8 cellular contexts compared by ENCODE assay signal in genomic region chr17:38351412-38352222, GRCh38. TPM values are rescaled to one million over a fixed set of nuclear protein-coding genes. Genes with fewer than 3 reads are reported as not detected.
DNase-seq lines count a peak whose midpoint lies in the region; ATAC-seq and TF ChIP-seq lines count a peak whose summit lies in the region.

Gene SOCS7 (plus strand): TSS chr17:38351844. CDS start chr17:38352053, 209 bp downstream.

- H3K4me3 Mint-ChIP-seq in activated naive CD8-positive, alpha-beta T cell treated with anti-CD3 and anti-CD28 coated beads, Interleukin-2, amount 50 U/mL, for 24 hours, result peak within 1 kb of the TSS; percentile 91
- H3K4me3 Mint-ChIP-seq in type B pancreatic cell, result peak within 1 kb of the TSS; percentile 90

- H3K27me3 ChIP-seq in heart left ventricle, result no peaks in the 10 kb centered on the region

- peak; percentile 92 for ATAC-seq in HG02759 (IDR thresholded peaks at IDR 0.05; ENCODE audit: unreplicated experiment)
- peak; percentile 93 for ATAC-seq in activated naive CD8-positive, alpha-beta T cell treated with anti-CD3 and anti-CD28 coated beads, Interleukin-2, amount 50 U/mL, for 24 hours
- ATAC-seq in heart left ventricle, result peak; percentile 95 to 97 (median 97)

- H3K27ac Mint-ChIP-seq in activated naive CD8-positive, alpha-beta T cell treated with anti-CD3 and anti-CD28 coated beads, Interleukin-2, amount 50 U/mL, for 24 hours, result peak within 1 kb of the TSS; percentile 95
- peak within 1 kb of the TSS; percentile 94 for H3K27ac Mint-ChIP-seq in type B pancreatic cell

- peak within 1 kb of the TSS; percentile 78 for H3K4me3 ChIP-seq in GM12865 (ENCODE audit: low read depth, low read length)
- peak within 1 kb of the TSS; percentile 64 to 97 (median 89) for H3K4me3 ChIP-seq in heart left ventricle

- WGBS in heart left ventricle, 4 donors, result 3 to 19% (median 7%) methylated on average over 25 to 83 of the region's 84 CpGs

- H3K36me3 Mint-ChIP-seq in activated naive CD8-positive, alpha-beta T cell treated with anti-CD3 and anti-CD28 coated beads, Interleukin-2, amount 50 U/mL, for 24 hours (ENCODE audit: low read depth), result no peaks in the 10 kb centered on the region
- peaks cover 10% of the 10 kb centered on the region for H3K36me3 Mint-ChIP-seq in type B pancreatic cell

- no peaks in the 10 kb centered on the region for H3K36me3 ChIP-seq in heart left ventricle

- peaks cover 0 to 45% (median 32%) of the 10 kb centered on the region in 12 donors for H3K4me1 ChIP-seq in heart left ventricle

- DNase-seq in GM12865 (ENCODE audit: low read depth), result peak; percentile 93
- DNase-seq in NCI-H1417 (lab: John Stamatoyannopoulos, UW), result peak; percentile 95 to 97 (median 96)
- peak; percentile 88 for DNase-seq in SW480 (ENCODE audit: low spot score)
- DNase-seq in activated naive CD8-positive, alpha-beta T cell treated with anti-CD3 and anti-CD28 coated beads, Interleukin-2, amount 50 U/mL, for 24 hours, result peak; percentile 97
- peak; percentile 94 to 97 (median 96) for DNase-seq in heart left ventricle
- peak; percentile 87 for DNase-seq in pons (ENCODE audit: low spot score)
- DNase-seq in type B pancreatic cell (ENCODE audit: extremely low spot score, unreplicated experiment), result peak; percentile 95

- peaks cover 41% of the 10 kb centered on the region for H3K4me1 Mint-ChIP-seq in activated naive CD8-positive, alpha-beta T cell treated with anti-CD3 and anti-CD28 coated beads, Interleukin-2, amount 50 U/mL, for 24 hours
- H3K4me1 Mint-ChIP-seq in type B pancreatic cell (ENCODE audit: unreplicated experiment), result peaks cover 30% of the 10 kb centered on the region

- no peaks in the 10 kb centered on the region for H3K9me3 Mint-ChIP-seq in activated naive CD8-positive, alpha-beta T cell treated with anti-CD3 and anti-CD28 coated beads, Interleukin-2, amount 50 U/mL, for 24 hours
- no peaks in the 10 kb centered on the region for H3K9me3 Mint-ChIP-seq in type B pancreatic cell

- no peaks in the 10 kb centered on the region for H3K27me3 Mint-ChIP-seq in activated naive CD8-positive, alpha-beta T cell treated with anti-CD3 and anti-CD28 coated beads, Interleukin-2, amount 50 U/mL, for 24 hours
- H3K27me3 Mint-ChIP-seq in type B pancreatic cell, result no peaks in the 10 kb centered on the region

- TF ChIP-seq CTCF in GM12865 (IDR thresholded peaks at IDR 0.05; ENCODE audit: insufficient read depth, low read depth, low read length, missing control alignments) (no peak), heart left ventricle (IDR thresholded peaks at IDR 0.05) (no peak), type B pancreatic cell (conservative IDR thresholded peaks at IDR 0.05) (no peak)

- H3K9me3 ChIP-seq in heart left ventricle, result no peaks in the 10 kb centered on the region

- intact Hi-C loops in heart left ventricle (cut with DNase I), result loop anchor here in 4 of 10 donors (5.0 to 10.0 kb wide), 3 partner anchors 123 to 136 kb away; no protein-coding TSS in a partner anchor

- peak in 1 of 2 donors; percentile 68 for TF ChIP-seq POLR2A in heart left ventricle (IDR thresholded peaks at IDR 0.05)

- H3K27ac ChIP-seq in heart left ventricle, result peak within 1 kb of the TSS; percentile 30 to 93 (median 86)

RNA-seq across cellular contexts. Expression of gene SOCS7, which starts in this region (rescaled TPM):
- total RNA-seq in heart left ventricle (10 to 100 TPM; 11.4 to 19.2 (median 15.0) TPM), type B pancreatic cell (ENCODE audit: low replicate concordance) (25.8 and 33.0 TPM in 2 replicates)
- 10 to 100 TPM in 1 of 2 donors, 1 to 10 TPM in 1; 5.1 to 10.2 TPM for polyA plus RNA-seq in heart left ventricle

Comparison
In these comparisons a context has a peak if more than half of its experiments do, and no peak if none do; other contexts are left out.
1. Peak in every context shown above with its lines: DNase-seq, ATAC-seq, H3K4me3 ChIP-seq and H3K27ac ChIP-seq.